Comparison of ENCODE assay signal across 8 cellular contexts in genomic region chr5:138753794-138754698, GRCh38. TPM values are rescaled to one million over a fixed set of nuclear protein-coding genes. Genes with fewer than 3 reads are reported as not detected.
DNase-seq lines count a peak whose midpoint lies in the region; ATAC-seq and TF ChIP-seq lines count a peak whose summit lies in the region.

No MANE protein-coding gene starts in this region.

- TF ChIP-seq CTCF in type B pancreatic cell (conservative IDR thresholded peaks at IDR 0.05) = no peak

- H3K36me3 Mint-ChIP-seq in activated naive CD8-positive, alpha-beta T cell treated with anti-CD3 and anti-CD28 coated beads, Interleukin-2, amount 10 ng/mL, durations not matched to agents 7 days and 5 days = peaks cover 3% of the 10 kb centered on the region
- H3K36me3 Mint-ChIP-seq in type B pancreatic cell = peaks cover 37% of the 10 kb centered on the region

- H3K27ac Mint-ChIP-seq in activated naive CD8-positive, alpha-beta T cell treated with anti-CD3 and anti-CD28 coated beads, Interleukin-2, amount 10 ng/mL, durations not matched to agents 7 days and 5 days = no peak overlapping the region
- H3K27ac Mint-ChIP-seq in type B pancreatic cell = peak overlapping the region; percentile 96

- intact Hi-C loops in Right ventricle myocardium inferior (cut with DNase I) = loop anchor here (1.0 to 5.0 kb wide), 3 partner anchors 87 to 179 kb away; partner anchors contain the start of gene HSPA9

- H3K4me1 Mint-ChIP-seq in activated naive CD8-positive, alpha-beta T cell treated with anti-CD3 and anti-CD28 coated beads, Interleukin-2, amount 10 ng/mL, durations not matched to agents 7 days and 5 days = peaks cover 8% of the 10 kb centered on the region
- H3K4me1 Mint-ChIP-seq in type B pancreatic cell (ENCODE audit: unreplicated experiment) = peaks cover 37% of the 10 kb centered on the region

- H3K9me3 Mint-ChIP-seq in activated naive CD8-positive, alpha-beta T cell treated with anti-CD3 and anti-CD28 coated beads, Interleukin-2, amount 10 ng/mL, durations not matched to agents 7 days and 5 days = peaks cover 5% of the 10 kb centered on the region
- H3K9me3 Mint-ChIP-seq in type B pancreatic cell = peaks cover 5% of the 10 kb centered on the region

- DNase-seq in NCI-H2081 (lab: John Stamatoyannopoulos, UW) (peak; percentile 51 to 59), NCI-H2081 treated with DMSO at 0.1 percent for 48 hours (lab: John Stamatoyannopoulos, UW) (no peak), HUDEP-2 (lab: John Stamatoyannopoulos, UW; ENCODE audit: unreplicated experiment in 76 of 76) (peak in 75 of 76 experiments; percentile 8 to 88 (median 71)), RKO (ENCODE audit: low spot score) (peak; percentile 93), Right ventricle myocardium inferior (ENCODE audit: missing footprints) (peak; percentile 95), occipital lobe (lab: John Stamatoyannopoulos, UW) (peak; percentile 24), type B pancreatic cell (ENCODE audit: extremely low spot score, unreplicated experiment) (peak; percentile 76)
- DNase-seq in activated naive CD8-positive, alpha-beta T cell treated with anti-CD3 and anti-CD28 coated beads, Interleukin-2, amount 10 ng/mL, durations not matched to agents 7 days and 5 days = no peak

- no peak for ATAC-seq in activated naive CD8-positive, alpha-beta T cell treated with anti-CD3 and anti-CD28 coated beads, Interleukin-2, amount 10 ng/mL, durations not matched to agents 7 days and 5 days (ENCODE audit: low read depth)
- ATAC-seq in Right ventricle myocardium inferior = peak; percentile 62

- POLR2A ChIA-PET in activated naive CD8-positive, alpha-beta T cell treated with anti-CD3 and anti-CD28 coated beads, Interleukin-2, amount 10 ng/mL, durations not matched to agents 7 days and 5 days (lab: Charles Lee) = interaction anchor here (0.6 to 0.9 kb wide), 2 partner anchors 444 to 729 kb away, joined by 3 read pairs; partner anchors contain the start of genes SIL1 and STING1

- H3K27me3 Mint-ChIP-seq in activated naive CD8-positive, alpha-beta T cell treated with anti-CD3 and anti-CD28 coated beads, Interleukin-2, amount 10 ng/mL, durations not matched to agents 7 days and 5 days = peaks cover 53% of the 10 kb centered on the region
- no peaks in the 10 kb centered on the region for H3K27me3 Mint-ChIP-seq in type B pancreatic cell

- H3K4me3 Mint-ChIP-seq in activated naive CD8-positive, alpha-beta T cell treated with anti-CD3 and anti-CD28 coated beads, Interleukin-2, amount 10 ng/mL, durations not matched to agents 7 days and 5 days = peak overlapping the region; percentile 67
- H3K4me3 Mint-ChIP-seq in type B pancreatic cell = peak overlapping the region; percentile 95

RNA-seq across cellular contexts. Expression of gene CTNNA1, which starts 0.8 kb away (rescaled TPM):
- total RNA-seq in activated naive CD8-positive, alpha-beta T cell treated with anti-CD3 and anti-CD28 coated beads, Interleukin-2, amount 10 ng/mL, durations not matched to agents 7 days and 5 days = 10 to 100 TPM; 23.1 to 24.2 TPM
- total RNA-seq in Right ventricle myocardium inferior (322 TPM), occipital lobe (216 TPM), type B pancreatic cell (ENCODE audit: low replicate concordance) (371 and 498 TPM in 2 replicates)

Comparison
In these comparisons a context has a peak if more than half of its experiments do, and no peak if none do; other contexts are left out.
1. DNase-seq: peak in NCI-H2081 (2 of 2), HUDEP-2 (75 of 76), RKO (single experiment), Right ventricle myocardium inferior (single experiment), occipital lobe (single experiment) and type B pancreatic cell (single experiment); none in NCI-H2081 treated with DMSO at 0.1 percent for 48 hours (single experiment) and activated naive CD8-positive, alpha-beta T cell treated with anti-CD3 and anti-CD28 coated beads, Interleukin-2, amount 10 ng/mL, durations not matched to agents 7 days and 5 days (single experiment).